Comparison of ENCODE assay signal across 1 cellular context in the genomic region with DNA sequence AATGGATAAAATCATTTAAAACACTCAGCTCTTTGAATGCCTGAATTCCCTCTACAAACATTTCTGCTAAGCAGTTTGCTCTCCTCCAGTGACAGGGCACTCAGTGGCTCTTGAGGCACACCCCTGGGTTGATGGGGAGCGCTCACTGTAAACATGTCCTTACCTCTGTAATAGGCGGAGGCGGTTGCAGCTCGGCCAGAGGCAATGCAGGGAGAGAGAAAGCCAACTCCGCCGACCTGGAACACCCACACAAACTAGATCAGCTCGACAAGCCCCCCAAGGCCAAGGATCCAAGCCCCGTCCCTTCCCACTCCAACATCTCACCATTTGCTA.
TF ChIP-seq lines count a peak whose summit lies in the region.

No MANE protein-coding gene starts in this region.

TF ChIP-seq in endothelial cell of umbilical vein, 7 proteins besides CTCF, POLR2A, EP300 and RAD21:
- TF ChIP-seq, protein P1, sequence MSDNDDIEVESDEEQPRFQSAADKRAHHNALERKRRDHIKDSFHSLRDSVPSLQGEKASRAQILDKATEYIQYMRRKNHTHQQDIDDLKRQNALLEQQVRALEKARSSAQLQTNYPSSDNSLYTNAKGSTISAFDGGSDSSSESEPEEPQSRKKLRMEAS (IDR thresholded peaks at IDR 0.05; ENCODE audit: insufficient read depth, insufficient read length) = no peak
- TF ChIP-seq JUN (IDR thresholded peaks at IDR 0.05; ENCODE audit: borderline replicate concordance, insufficient read depth, insufficient read length, low read depth) (no peak), POLR2AphosphoS5 (IDR thresholded peaks at IDR 0.05; ENCODE audit: insufficient read depth, low read depth, low read length) (no peak), EZH2 (IDR thresholded peaks at IDR 0.05; ENCODE audit: borderline replicate concordance, low read depth, low read length, severe bottlenecking) (no peak), MYC (IDR thresholded peaks at IDR 0.05; ENCODE audit: low read depth, low read length) (no peak), GATA2 (IDR thresholded peaks at IDR 0.05; ENCODE audit: insufficient read depth, insufficient read length, low read depth, low read length) (no peak), FOS (IDR thresholded peaks at IDR 0.05; ENCODE audit: borderline replicate concordance, insufficient read depth, low read length) (no peak)
